ENCODE assay signal across 1 cellular context in the genomic region with DNA sequence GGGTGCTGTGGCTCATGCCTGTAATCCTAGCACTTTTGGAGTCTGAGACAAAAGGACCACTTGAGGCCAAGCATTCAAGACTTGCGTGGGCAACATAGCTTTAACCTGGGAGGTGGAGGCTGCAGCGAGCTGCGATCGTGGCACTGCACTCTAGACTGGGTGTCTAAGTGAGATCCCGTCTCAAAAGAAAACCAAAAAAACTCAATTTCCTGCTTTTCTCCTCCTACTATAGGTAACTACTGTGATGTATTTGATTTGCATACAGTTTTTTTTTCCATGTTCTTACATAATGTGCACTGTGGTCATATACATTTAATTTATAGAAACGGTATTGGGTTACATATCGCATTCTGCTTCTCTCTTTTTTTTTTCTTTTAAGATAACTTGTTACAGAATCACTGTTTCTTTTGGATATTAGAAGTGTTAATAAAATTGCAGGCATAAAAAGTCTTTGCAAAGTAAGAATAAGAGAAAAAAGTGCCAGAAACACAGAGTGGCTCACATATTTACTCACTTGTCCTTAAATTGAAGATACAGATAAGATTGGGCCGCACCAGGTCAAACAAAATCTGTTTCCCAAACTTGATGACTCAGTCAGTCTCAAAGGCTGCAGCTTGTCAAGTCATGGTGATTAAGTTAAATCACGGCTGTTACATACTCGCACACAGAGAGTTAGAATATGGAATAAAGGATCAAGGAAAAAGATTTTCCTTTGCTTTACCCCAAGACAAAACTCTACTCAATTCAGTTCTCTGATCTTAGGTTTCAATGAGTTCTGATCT.
TF ChIP-seq lines count a peak whose summit lies in the region.

No MANE protein-coding gene starts in this region.

TF ChIP-seq in K562, 482 proteins besides CTCF, POLR2A, EP300 and RAD21 (continued from another document):
- TF ChIP-seq, protein P1, sequence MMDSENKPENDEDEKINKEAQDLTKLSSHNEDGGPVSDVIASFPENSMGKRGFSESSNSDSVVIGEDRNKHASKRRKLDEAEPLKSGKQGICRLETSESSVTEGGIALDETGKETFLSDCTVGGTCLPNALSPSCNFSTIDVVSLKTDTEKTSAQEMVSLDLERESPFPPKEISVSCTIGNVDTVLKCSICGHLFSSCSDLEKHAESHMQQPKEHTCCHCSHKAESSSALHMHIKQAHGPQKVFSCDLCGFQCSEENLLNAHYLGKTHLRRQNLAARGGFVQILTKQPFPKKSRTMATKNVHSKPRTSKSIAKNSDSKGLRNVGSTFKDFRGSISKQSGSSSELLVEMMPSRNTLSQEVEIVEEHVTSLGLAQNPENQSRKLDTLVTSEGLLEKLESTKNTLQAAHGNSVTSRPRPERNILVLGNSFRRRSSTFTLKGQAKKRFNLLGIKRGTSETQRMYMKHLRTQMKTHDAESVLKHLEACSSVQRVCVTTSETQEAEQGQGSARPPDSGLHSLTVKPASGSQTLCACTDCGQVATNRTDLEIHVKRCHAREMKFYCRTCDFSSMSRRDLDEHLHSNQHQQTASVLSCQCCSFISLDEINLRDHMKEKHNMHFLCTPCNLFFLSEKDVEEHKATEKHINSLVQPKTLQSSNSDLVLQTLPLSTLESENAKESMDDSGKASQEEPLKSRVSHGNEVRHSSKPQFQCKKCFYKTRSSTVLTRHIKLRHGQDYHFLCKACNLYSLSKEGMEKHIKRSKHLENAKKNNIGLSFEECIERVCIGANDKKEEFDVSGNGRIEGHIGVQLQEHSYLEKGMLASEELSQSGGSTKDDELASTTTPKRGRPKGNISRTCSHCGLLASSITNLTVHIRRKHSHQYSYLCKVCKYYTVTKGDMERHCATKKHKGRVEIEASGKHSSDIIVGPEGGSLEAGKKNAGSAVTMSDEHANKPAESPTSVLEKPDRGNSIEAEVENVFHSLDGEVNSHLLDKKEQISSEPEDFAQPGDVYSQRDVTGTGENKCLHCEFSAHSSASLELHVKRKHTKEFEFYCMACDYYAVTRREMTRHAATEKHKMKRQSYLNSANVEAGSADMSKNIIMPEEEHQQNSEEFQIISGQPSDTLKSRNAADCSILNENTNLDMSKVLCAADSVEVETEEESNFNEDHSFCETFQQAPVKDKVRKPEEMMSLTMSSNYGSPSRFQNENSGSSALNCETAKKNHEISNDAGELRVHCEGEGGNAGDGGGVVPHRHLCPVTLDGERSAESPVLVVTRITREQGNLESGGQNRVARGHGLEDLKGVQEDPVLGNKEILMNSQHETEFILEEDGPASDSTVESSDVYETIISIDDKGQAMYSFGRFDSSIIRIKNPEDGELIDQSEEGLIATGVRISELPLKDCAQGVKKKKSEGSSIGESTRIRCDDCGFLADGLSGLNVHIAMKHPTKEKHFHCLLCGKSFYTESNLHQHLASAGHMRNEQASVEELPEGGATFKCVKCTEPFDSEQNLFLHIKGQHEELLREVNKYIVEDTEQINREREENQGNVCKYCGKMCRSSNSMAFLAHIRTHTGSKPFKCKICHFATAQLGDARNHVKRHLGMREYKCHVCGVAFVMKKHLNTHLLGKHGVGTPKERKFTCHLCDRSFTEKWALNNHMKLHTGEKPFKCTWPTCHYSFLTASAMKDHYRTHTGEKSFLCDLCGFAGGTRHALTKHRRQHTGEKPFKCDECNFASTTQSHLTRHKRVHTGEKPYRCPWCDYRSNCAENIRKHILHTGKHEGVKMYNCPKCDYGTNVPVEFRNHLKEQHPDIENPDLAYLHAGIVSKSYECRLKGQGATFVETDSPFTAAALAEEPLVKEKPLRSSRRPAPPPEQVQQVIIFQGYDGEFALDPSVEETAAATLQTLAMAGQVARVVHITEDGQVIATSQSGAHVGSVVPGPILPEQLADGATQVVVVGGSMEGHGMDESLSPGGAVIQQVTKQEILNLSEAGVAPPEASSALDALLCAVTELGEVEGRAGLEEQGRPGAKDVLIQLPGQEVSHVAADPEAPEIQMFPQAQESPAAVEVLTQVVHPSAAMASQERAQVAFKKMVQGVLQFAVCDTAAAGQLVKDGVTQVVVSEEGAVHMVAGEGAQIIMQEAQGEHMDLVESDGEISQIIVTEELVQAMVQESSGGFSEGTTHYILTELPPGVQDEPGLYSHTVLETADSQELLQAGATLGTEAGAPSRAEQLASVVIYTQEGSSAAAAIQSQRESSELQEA (IDR thresholded peaks at IDR 0.05; ENCODE audit: low read depth): no peak
- TF ChIP-seq ZNF263 (CRISPR knock-in tag; IDR thresholded peaks at IDR 0.05; ENCODE audit: borderline replicate concordance): no peak
- no peak for TF ChIP-seq THRAP3 (IDR thresholded peaks at IDR 0.05; ENCODE audit: borderline replicate concordance)
- TF ChIP-seq, protein P2, sequence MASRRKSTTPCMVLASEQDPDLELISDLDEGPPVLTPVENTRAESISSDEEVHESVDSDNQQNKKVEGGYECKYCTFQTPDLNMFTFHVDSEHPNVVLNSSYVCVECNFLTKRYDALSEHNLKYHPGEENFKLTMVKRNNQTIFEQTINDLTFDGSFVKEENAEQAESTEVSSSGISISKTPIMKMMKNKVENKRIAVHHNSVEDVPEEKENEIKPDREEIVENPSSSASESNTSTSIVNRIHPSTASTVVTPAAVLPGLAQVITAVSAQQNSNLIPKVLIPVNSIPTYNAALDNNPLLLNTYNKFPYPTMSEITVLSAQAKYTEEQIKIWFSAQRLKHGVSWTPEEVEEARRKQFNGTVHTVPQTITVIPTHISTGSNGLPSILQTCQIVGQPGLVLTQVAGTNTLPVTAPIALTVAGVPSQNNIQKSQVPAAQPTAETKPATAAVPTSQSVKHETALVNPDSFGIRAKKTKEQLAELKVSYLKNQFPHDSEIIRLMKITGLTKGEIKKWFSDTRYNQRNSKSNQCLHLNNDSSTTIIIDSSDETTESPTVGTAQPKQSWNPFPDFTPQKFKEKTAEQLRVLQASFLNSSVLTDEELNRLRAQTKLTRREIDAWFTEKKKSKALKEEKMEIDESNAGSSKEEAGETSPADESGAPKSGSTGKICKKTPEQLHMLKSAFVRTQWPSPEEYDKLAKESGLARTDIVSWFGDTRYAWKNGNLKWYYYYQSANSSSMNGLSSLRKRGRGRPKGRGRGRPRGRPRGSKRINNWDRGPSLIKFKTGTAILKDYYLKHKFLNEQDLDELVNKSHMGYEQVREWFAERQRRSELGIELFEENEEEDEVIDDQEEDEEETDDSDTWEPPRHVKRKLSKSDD (conservative IDR thresholded peaks at IDR 0.05; ENCODE audit: low read length): no peak
- TF ChIP-seq, protein P3, sequence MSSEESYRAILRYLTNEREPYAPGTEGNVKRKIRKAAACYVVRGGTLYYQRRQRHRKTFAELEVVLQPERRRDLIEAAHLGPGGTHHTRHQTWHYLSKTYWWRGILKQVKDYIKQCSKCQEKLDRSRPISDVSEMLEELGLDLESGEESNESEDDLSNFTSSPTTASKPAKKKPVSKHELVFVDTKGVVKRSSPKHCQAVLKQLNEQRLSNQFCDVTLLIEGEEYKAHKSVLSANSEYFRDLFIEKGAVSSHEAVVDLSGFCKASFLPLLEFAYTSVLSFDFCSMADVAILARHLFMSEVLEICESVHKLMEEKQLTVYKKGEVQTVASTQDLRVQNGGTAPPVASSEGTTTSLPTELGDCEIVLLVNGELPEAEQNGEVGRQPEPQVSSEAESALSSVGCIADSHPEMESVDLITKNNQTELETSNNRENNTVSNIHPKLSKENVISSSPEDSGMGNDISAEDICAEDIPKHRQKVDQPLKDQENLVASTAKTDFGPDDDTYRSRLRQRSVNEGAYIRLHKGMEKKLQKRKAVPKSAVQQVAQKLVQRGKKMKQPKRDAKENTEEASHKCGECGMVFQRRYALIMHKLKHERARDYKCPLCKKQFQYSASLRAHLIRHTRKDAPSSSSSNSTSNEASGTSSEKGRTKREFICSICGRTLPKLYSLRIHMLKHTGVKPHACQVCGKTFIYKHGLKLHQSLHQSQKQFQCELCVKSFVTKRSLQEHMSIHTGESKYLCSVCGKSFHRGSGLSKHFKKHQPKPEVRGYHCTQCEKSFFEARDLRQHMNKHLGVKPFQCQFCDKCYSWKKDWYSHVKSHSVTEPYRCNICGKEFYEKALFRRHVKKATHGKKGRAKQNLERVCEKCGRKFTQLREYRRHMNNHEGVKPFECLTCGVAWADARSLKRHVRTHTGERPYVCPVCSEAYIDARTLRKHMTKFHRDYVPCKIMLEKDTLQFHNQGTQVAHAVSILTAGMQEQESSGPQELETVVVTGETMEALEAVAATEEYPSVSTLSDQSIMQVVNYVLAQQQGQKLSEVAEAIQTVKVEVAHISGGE (CRISPR knock-in tag; IDR thresholded peaks at IDR 0.05): no peak
- no peak for TF ChIP-seq ZEB2 (IDR thresholded peaks at IDR 0.05)
- TF ChIP-seq CEBPB (tag; IDR thresholded peaks at IDR 0.05): no peak
- TF ChIP-seq, protein P4, sequence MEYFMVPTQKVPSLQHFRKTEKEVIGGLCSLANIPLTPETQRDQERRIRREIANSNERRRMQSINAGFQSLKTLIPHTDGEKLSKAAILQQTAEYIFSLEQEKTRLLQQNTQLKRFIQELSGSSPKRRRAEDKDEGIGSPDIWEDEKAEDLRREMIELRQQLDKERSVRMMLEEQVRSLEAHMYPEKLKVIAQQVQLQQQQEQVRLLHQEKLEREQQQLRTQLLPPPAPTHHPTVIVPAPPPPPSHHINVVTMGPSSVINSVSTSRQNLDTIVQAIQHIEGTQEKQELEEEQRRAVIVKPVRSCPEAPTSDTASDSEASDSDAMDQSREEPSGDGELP (CRISPR knock-in tag; IDR thresholded peaks at IDR 0.05; ENCODE audit: borderline replicate concordance): no peak
TF ChIP-seq in K562: peak in this region for 36.
